ENCODE assay signal across 38 cellular contexts in the genomic region with DNA sequence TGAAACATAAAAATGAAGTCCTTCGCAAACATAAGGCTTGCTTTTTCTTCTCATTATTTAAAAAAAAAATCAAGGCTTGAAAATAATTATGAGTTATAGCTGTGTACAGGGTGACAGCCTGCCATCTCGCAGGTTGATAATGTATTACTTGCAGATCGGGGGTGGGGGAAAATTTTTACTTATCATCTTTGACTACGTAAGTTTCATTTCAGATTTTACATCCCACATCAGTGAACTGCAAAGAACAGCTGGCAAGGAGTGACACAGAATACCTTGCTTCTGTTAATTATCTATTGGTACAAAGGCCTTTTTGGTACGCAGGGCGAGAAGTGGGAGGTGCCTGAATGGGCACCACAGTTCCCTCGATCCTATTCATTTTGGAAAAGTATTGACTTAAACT. TPM values are rescaled to one million over a fixed set of nuclear protein-coding genes. Genes with fewer than 3 reads are reported as not detected.
"Had no signal": no experiment of that assay in that cellular context is flagged by ENCODE, and none has a peak within 500 bp of the region (broad histone marks: within the 10 kb centered on the region; RNA-seq: fewer than 3 reads in every experiment).

No MANE protein-coding gene starts in this region.

- H3K27me3 Mint-ChIP-seq: activated naive CD4-positive, alpha-beta T cell treated with anti-CD3 and anti-CD28 coated beads, Interleukin-2, amount 10 ng/mL, durations not matched to agents 7 days and 5 days; activated naive CD4-positive, alpha-beta T cell treated with anti-CD3 and anti-CD28 coated beads, Interleukin-2, amount 50 U/mL, for 24 hours; activated naive CD8-positive, alpha-beta T cell; activated naive CD8-positive, alpha-beta T cell treated with anti-CD3 and anti-CD28 coated beads for 36 hours; activated naive CD8-positive, alpha-beta T cell treated with anti-CD3 and anti-CD28 coated beads, Interleukin-2, amount 10 ng/mL, durations not matched to agents 7 days and 5 days; activated naive CD8-positive, alpha-beta T cell treated with anti-CD3 and anti-CD28 coated beads, Interleukin-2, amount 50 U/mL, for 24 hours; activated T-cell treated with anti-CD3 and anti-CD28 coated beads, Interleukin-2, amount 50 U/mL, for 24 hours; activated T-helper 17 cell treated with anti-CD3 and anti-CD28 coated beads, Interleukin-2, amount 50 U/mL, for 72 hours; brain; central memory CD8-positive, alpha-beta T cell had no signal

- H3K36me3 ChIP-seq: adrenal gland, brain microvascular endothelial cell, breast epithelium had no signal

- DNase-seq: activated effector memory CD4-positive, alpha-beta T cell treated with anti-CD3 and anti-CD28 coated beads, Interleukin-2, amount 50 U/mL, for 16 hours; activated effector memory CD4-positive, alpha-beta T cell treated with Interleukin-2 at 50 U/mL for 16 hours; activated gamma-delta T cell; activated gamma-delta T cell treated with Interleukin-2 at 50 U/mL for 16 hours; activated naive CD4-positive, alpha-beta T cell; activated naive CD4-positive, alpha-beta T cell treated with anti-CD3 and anti-CD28 coated beads for 36 hours; activated naive CD4-positive, alpha-beta T cell treated with anti-CD3 and anti-CD28 coated beads, Interleukin-2, amount 10 ng/mL, durations not matched to agents 7 days and 5 days; activated naive CD4-positive, alpha-beta T cell treated with anti-CD3 and anti-CD28 coated beads, Interleukin-2, amount 50 U/mL, for 16 hours; activated naive CD4-positive, alpha-beta T cell treated with Interleukin-2 at 50 U/mL for 16 hours; activated naive CD8-positive, alpha-beta T cell treated with anti-CD3 and anti-CD28 coated beads for 36 hours; activated naive CD8-positive, alpha-beta T cell treated with anti-CD3 and anti-CD28 coated beads, Interleukin-2, amount 10 ng/mL, durations not matched to agents 7 days and 5 days; activated naive CD8-positive, alpha-beta T cell treated with anti-CD3 and anti-CD28 coated beads, Interleukin-2, amount 50 U/mL, for 24 hours; activated T-cell treated with anti-CD3 and anti-CD28 coated beads, Interleukin-2, amount 50 U/mL, for 1 hour; activated T-cell treated with anti-CD3 and anti-CD28 coated beads, Interleukin-2, amount 50 U/mL, for 24 hours; activated T-cell treated with anti-CD3 and anti-CD28 coated beads, Interleukin-2, amount 50 U/mL, for 4 hours; activated T-cell treated with anti-CD3 and anti-CD28 coated beads, Interleukin-2, amount 50 U/mL, for 48 hours; activated T-cell treated with anti-CD3 and anti-CD28 coated beads, Interleukin-2, amount 50 U/mL, for 72 hours; adrenal gland; amniotic stem cell; amygdala; anterior cingulate cortex; aorta; body of pancreas; brain microvascular endothelial cell; central memory CD4-positive, alpha-beta T cell; cerebellar nuclear complex had no signal

- ATAC-seq: activated naive CD4-positive, alpha-beta T cell treated with anti-CD3 and anti-CD28 coated beads, Interleukin-2, amount 50 U/mL, for 72 hours; activated naive CD8-positive, alpha-beta T cell treated with anti-CD3 and anti-CD28 coated beads, Interleukin-2, amount 50 U/mL, for 24 hours; activated T-cell treated with anti-CD3 and anti-CD28 coated beads, Interleukin-2, amount 50 U/mL, for 4 hours; activated T-cell treated with anti-CD3 and anti-CD28 coated beads, Interleukin-2, amount 50 U/mL, for 72 hours; activated T-helper 17 cell treated with anti-CD3 and anti-CD28 coated beads, Interleukin-2, amount 50 U/mL, for 72 hours; body of pancreas had no signal

- H3K27me3 ChIP-seq: adrenal gland, ascending aorta, body of pancreas, brain microvascular endothelial cell, breast epithelium, cardiac muscle cell had no signal

- H3K27ac Mint-ChIP-seq: activated naive CD4-positive, alpha-beta T cell treated with anti-CD3 and anti-CD28 coated beads for 36 hours; activated naive CD4-positive, alpha-beta T cell treated with anti-CD3 and anti-CD28 coated beads, Interleukin-2, amount 10 ng/mL, durations not matched to agents 7 days and 5 days; activated naive CD4-positive, alpha-beta T cell treated with anti-CD3 and anti-CD28 coated beads, Interleukin-2, amount 50 U/mL, for 24 hours; activated naive CD4-positive, alpha-beta T cell treated with anti-CD3 and anti-CD28 coated beads, Interleukin-2, amount 50 U/mL, for 72 hours; activated naive CD8-positive, alpha-beta T cell; activated naive CD8-positive, alpha-beta T cell treated with anti-CD3 and anti-CD28 coated beads for 36 hours; activated naive CD8-positive, alpha-beta T cell treated with anti-CD3 and anti-CD28 coated beads, Interleukin-2, amount 10 ng/mL, durations not matched to agents 7 days and 5 days; activated naive CD8-positive, alpha-beta T cell treated with anti-CD3 and anti-CD28 coated beads, Interleukin-2, amount 50 U/mL, for 24 hours; activated T-cell treated with anti-CD3 and anti-CD28 coated beads, Interleukin-2, amount 50 U/mL, for 24 hours; activated T-cell treated with anti-CD3 and anti-CD28 coated beads, Interleukin-2, amount 50 U/mL, for 72 hours; activated T-helper 1 cell treated with anti-CD3 and anti-CD28 coated beads, Interleukin-12 subunit alpha, Interleukin-12 subunit beta, Interleukin-2, Interleukin-4 antibody, amounts not matched to agents 30 ng/mL and 10 ng/mL and 1 ng/mL, durations not matched to agents 14 hours and 24 hours and 36 hours; activated T-helper 17 cell treated with anti-CD3 and anti-CD28 coated beads, Interleukin-2, amount 50 U/mL, for 72 hours; activated T-helper 2 cell treated with anti-CD3 and anti-CD28 coated beads, Interferon-gamma antibody, Interleukin-2, Interleukin-4, amounts not matched to agents 10 μg/mL and 5 μg/mL and 100 μg/mL, durations not matched to agents 14 hours and 24 hours and 36 hours; brain had no signal

- H3K27ac ChIP-seq: adrenal gland, ascending aorta, body of pancreas, brain microvascular endothelial cell, breast epithelium, cardiac muscle cell had no signal

- H3K4me1 Mint-ChIP-seq: activated naive CD4-positive, alpha-beta T cell treated with anti-CD3 and anti-CD28 coated beads, Interleukin-2, amount 10 ng/mL, durations not matched to agents 7 days and 5 days; activated naive CD4-positive, alpha-beta T cell treated with anti-CD3 and anti-CD28 coated beads, Interleukin-2, amount 50 U/mL, for 24 hours; activated naive CD8-positive, alpha-beta T cell treated with anti-CD3 and anti-CD28 coated beads for 36 hours; activated naive CD8-positive, alpha-beta T cell treated with anti-CD3 and anti-CD28 coated beads, Interleukin-2, amount 10 ng/mL, durations not matched to agents 7 days and 5 days; activated T-helper 17 cell treated with anti-CD3 and anti-CD28 coated beads, Interleukin-2, amount 50 U/mL, for 72 hours; central memory CD8-positive, alpha-beta T cell had no signal

- H3K4me3 ChIP-seq: adrenal gland, ascending aorta, body of pancreas, breast epithelium, cardiac muscle cell had no signal

- H3K4me3 Mint-ChIP-seq: activated naive CD4-positive, alpha-beta T cell treated with anti-CD3 and anti-CD28 coated beads for 36 hours; activated naive CD4-positive, alpha-beta T cell treated with anti-CD3 and anti-CD28 coated beads, Interleukin-2, amount 10 ng/mL, durations not matched to agents 7 days and 5 days; activated naive CD4-positive, alpha-beta T cell treated with anti-CD3 and anti-CD28 coated beads, Interleukin-2, amount 50 U/mL, for 24 hours; activated naive CD8-positive, alpha-beta T cell; activated naive CD8-positive, alpha-beta T cell treated with anti-CD3 and anti-CD28 coated beads for 36 hours; activated naive CD8-positive, alpha-beta T cell treated with anti-CD3 and anti-CD28 coated beads, Interleukin-2, amount 10 ng/mL, durations not matched to agents 7 days and 5 days; activated naive CD8-positive, alpha-beta T cell treated with anti-CD3 and anti-CD28 coated beads, Interleukin-2, amount 50 U/mL, for 24 hours; activated T-cell treated with anti-CD3 and anti-CD28 coated beads, Interleukin-2, amount 50 U/mL, for 24 hours; activated T-cell treated with anti-CD3 and anti-CD28 coated beads, Interleukin-2, amount 50 U/mL, for 4 hours; activated T-cell treated with anti-CD3 and anti-CD28 coated beads, Interleukin-2, amount 50 U/mL, for 72 hours; activated T-helper 1 cell treated with anti-CD3 and anti-CD28 coated beads, Interleukin-12 subunit alpha, Interleukin-12 subunit beta, Interleukin-2, Interleukin-4 antibody, amounts not matched to agents 30 ng/mL and 10 ng/mL and 1 ng/mL, durations not matched to agents 14 hours and 24 hours and 36 hours; activated T-helper 17 cell treated with anti-CD3 and anti-CD28 coated beads, Interleukin-2, amount 50 U/mL, for 72 hours; brain; central memory CD8-positive, alpha-beta T cell had no signal

- H3K36me3 Mint-ChIP-seq: activated naive CD4-positive, alpha-beta T cell treated with anti-CD3 and anti-CD28 coated beads, Interleukin-2, amount 10 ng/mL, durations not matched to agents 7 days and 5 days; activated naive CD4-positive, alpha-beta T cell treated with anti-CD3 and anti-CD28 coated beads, Interleukin-2, amount 50 U/mL, for 24 hours; activated naive CD4-positive, alpha-beta T cell treated with anti-CD3 and anti-CD28 coated beads, Interleukin-2, amount 50 U/mL, for 72 hours; activated naive CD8-positive, alpha-beta T cell; activated naive CD8-positive, alpha-beta T cell treated with anti-CD3 and anti-CD28 coated beads for 36 hours; activated naive CD8-positive, alpha-beta T cell treated with anti-CD3 and anti-CD28 coated beads, Interleukin-2, amount 10 ng/mL, durations not matched to agents 7 days and 5 days had no signal

- H3K9me3 Mint-ChIP-seq: activated naive CD4-positive, alpha-beta T cell treated with anti-CD3 and anti-CD28 coated beads for 36 hours; activated naive CD4-positive, alpha-beta T cell treated with anti-CD3 and anti-CD28 coated beads, Interleukin-2, amount 10 ng/mL, durations not matched to agents 7 days and 5 days; activated naive CD4-positive, alpha-beta T cell treated with anti-CD3 and anti-CD28 coated beads, Interleukin-2, amount 50 U/mL, for 24 hours; activated naive CD4-positive, alpha-beta T cell treated with anti-CD3 and anti-CD28 coated beads, Interleukin-2, amount 50 U/mL, for 72 hours; activated naive CD8-positive, alpha-beta T cell treated with anti-CD3 and anti-CD28 coated beads for 36 hours; activated naive CD8-positive, alpha-beta T cell treated with anti-CD3 and anti-CD28 coated beads, Interleukin-2, amount 10 ng/mL, durations not matched to agents 7 days and 5 days; activated naive CD8-positive, alpha-beta T cell treated with anti-CD3 and anti-CD28 coated beads, Interleukin-2, amount 50 U/mL, for 24 hours; activated T-cell treated with anti-CD3 and anti-CD28 coated beads, Interleukin-2, amount 50 U/mL, for 24 hours; activated T-cell treated with anti-CD3 and anti-CD28 coated beads, Interleukin-2, amount 50 U/mL, for 4 hours; activated T-cell treated with anti-CD3 and anti-CD28 coated beads, Interleukin-2, amount 50 U/mL, for 72 hours; activated T-helper 1 cell treated with anti-CD3 and anti-CD28 coated beads, Interleukin-12 subunit alpha, Interleukin-12 subunit beta, Interleukin-2, Interleukin-4 antibody, amounts not matched to agents 30 ng/mL and 10 ng/mL and 1 ng/mL, durations not matched to agents 14 hours and 24 hours and 36 hours; activated T-helper 17 cell treated with anti-CD3 and anti-CD28 coated beads, Interleukin-2, amount 50 U/mL, for 72 hours; activated T-helper 2 cell treated with anti-CD3 and anti-CD28 coated beads, Interferon-gamma antibody, Interleukin-2, Interleukin-4, amounts not matched to agents 10 μg/mL and 5 μg/mL and 100 μg/mL, durations not matched to agents 14 hours and 24 hours and 36 hours; brain; central memory CD8-positive, alpha-beta T cell had no signal

- H3K9me3 ChIP-seq: adrenal gland, ascending aorta, body of pancreas, breast epithelium had no signal

- H3K4me1 ChIP-seq: ascending aorta, body of pancreas, breast epithelium had no signal

RNA-seq across cellular contexts. Expression of a gene that starts 59.0 kb away (rescaled TPM):
- total RNA-seq: activated naive CD4-positive, alpha-beta T cell treated with anti-CD3 and anti-CD28 coated beads for 36 hours; activated naive CD4-positive, alpha-beta T cell treated with anti-CD3 and anti-CD28 coated beads, Interleukin-2, amount 50 U/mL, for 72 hours; activated naive CD8-positive, alpha-beta T cell treated with anti-CD3 and anti-CD28 coated beads for 36 hours; activated naive CD8-positive, alpha-beta T cell treated with anti-CD3 and anti-CD28 coated beads, Interleukin-2, amount 10 ng/mL, durations not matched to agents 7 days and 5 days; activated T-cell treated with anti-CD3 and anti-CD28 coated beads, Interleukin-2, amount 50 U/mL, for 4 hours; activated T-cell treated with anti-CD3 and anti-CD28 coated beads, Interleukin-2, amount 50 U/mL, for 72 hours; activated T-helper 1 cell treated with anti-CD3 and anti-CD28 coated beads, Interleukin-12 subunit alpha, Interleukin-12 subunit beta, Interleukin-2, Interleukin-4 antibody, amounts not matched to agents 30 ng/mL and 10 ng/mL and 1 ng/mL, durations not matched to agents 14 hours and 24 hours and 36 hours; activated T-helper 17 cell treated with anti-CD3 and anti-CD28 coated beads, Interleukin-2, amount 50 U/mL, for 72 hours; activated T-helper 2 cell treated with anti-CD3 and anti-CD28 coated beads, Interferon-gamma antibody, Interleukin-2, Interleukin-4, amounts not matched to agents 10 μg/mL and 5 μg/mL and 100 μg/mL, durations not matched to agents 14 hours and 24 hours and 36 hours; adrenal gland; aorta; ascending aorta; body of pancreas; bronchial epithelial cell; cardiac muscle cell had no signal
